10 cellular contexts compared by ENCODE assay signal in the genomic region with DNA sequence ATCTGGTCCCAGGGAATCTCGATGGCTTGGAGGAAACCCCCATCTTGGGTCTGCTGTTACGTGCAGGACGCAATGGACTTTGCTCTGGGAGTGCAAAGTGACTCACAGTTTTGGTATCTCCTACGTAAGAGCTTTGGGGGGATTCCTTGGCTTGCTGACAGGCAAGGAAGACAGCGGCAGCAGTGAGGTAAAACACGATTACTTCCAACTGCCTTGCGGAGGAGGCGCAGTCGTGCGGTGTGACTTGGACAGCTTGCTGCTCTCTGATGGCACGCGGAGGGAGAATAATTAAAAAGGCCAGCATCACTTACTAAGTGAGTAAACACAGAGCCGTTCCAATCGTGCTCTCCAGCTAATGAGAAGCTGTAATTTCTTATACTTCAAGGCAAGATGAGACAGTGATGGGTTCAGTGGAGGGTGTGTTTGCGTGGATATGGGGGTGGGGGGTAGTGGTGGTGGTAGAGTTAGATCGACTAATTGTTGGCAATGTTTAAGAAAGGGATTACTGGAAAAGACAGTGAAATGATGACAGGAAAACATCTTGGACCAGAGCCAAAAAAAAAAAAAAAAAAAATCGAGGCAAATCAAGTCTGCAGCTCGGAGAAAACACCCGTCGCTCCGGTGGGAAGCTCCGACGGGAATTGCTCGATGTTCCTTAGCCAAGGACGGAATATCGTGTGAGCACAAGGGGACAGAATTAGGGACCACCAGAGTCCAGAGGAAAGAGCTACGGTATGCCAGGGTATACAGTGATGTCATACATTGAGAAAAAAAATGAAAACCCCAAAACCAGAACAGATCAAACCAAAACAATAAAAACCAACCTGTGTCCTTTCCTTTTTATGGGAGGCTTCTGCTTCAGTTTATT.
A peak's percentile ranks its signal among the peaks of the same experiment; 100 is the strongest.
DNase-seq lines count a peak whose midpoint lies in the region; ATAC-seq, FAIRE-seq and TF ChIP-seq lines count a peak whose summit lies in the region.
"Had no signal": no experiment of that assay in that cellular context is flagged by ENCODE, and none has a peak within 500 bp of the region (broad histone marks: within the 10 kb centered on the region; RNA-seq: fewer than 3 reads in every experiment).

No MANE protein-coding gene starts in this region.

- H3K36me3 ChIP-seq in breast epithelium, result no peaks in the 10 kb centered on the region
- no peaks in the 10 kb centered on the region for H3K36me3 ChIP-seq in HepG2 (replicated peaks in 1 of 2; ENCODE audit: control insufficient read depth in 1 of 2, insufficient read depth in 2 of 2, low read length in 2 of 2)
- no peaks in the 10 kb centered on the region for H3K36me3 ChIP-seq in spleen

- in situ Hi-C loops in HepG2 (cut with HindIII; ENCODE audit: extremely low pct_ligation_motif_present, low pct_unique_long_range_greater_than_20kb), result no loop called here

- no peaks in the 10 kb centered on the region for H3K4me1 Mint-ChIP-seq in activated CD8-positive, alpha-beta T cell treated with anti-CD3 and anti-CD28 coated beads for 36 hours (ENCODE audit: low read depth)
- H3K4me1 Mint-ChIP-seq: activated naive CD8-positive, alpha-beta T cell treated with anti-CD3 and anti-CD28 coated beads, Interleukin-2, amount 10 ng/mL, durations not matched to agents 7 days and 5 days had no signal

- H3K27me3 ChIP-seq in breast epithelium (peaks cover 0 to 18% of the 10 kb centered on the region in 2 donors), HepG2 (ENCODE audit: control insufficient read depth in 1 of 2, insufficient read depth in 2 of 2, low read length in 2 of 2) (peaks cover 0 to 29% of the 10 kb centered on the region in 2 experiments; a peak in 3 of 5 replicates), spleen (replicated peaks in 1 of 7) (no peaks in the 10 kb centered on the region)

- TF ChIP-seq CTCF in breast epithelium (IDR thresholded peaks at IDR 0.05), result no peak
- TF ChIP-seq CTCF in HepG2 (CRISPR knock-in tag; IDR thresholded peaks at IDR 0.05), result no peak
- no peak for TF ChIP-seq CTCF in spleen (IDR thresholded peaks at IDR 0.05 in 8 of 11, conservative IDR thresholded peaks at IDR 0.05 in 3 of 11)
- TF ChIP-seq CTCF in activated CD8-positive, alpha-beta T cell treated with anti-CD3 and anti-CD28 coated beads for 36 hours (IDR thresholded peaks at IDR 0.05), result no peak

- H2AFZ ChIP-seq in HepG2 (ENCODE audit: low read length), result no peak overlapping the region

- TF ChIP-seq EP300 in HepG2 (IDR thresholded peaks at IDR 0.05; ENCODE audit: low read depth in 2 of 2, low read length in 2 of 2) (no peak; a peak in 1 of 4 replicates), HepG2 (CRISPR knock-in tag; IDR thresholded peaks at IDR 0.05; ENCODE audit: borderline replicate concordance) (no peak)

- no peaks in the 10 kb centered on the region for H3K9me3 ChIP-seq in breast epithelium
- no peaks in the 10 kb centered on the region for H3K9me3 ChIP-seq in HepG2 (ENCODE audit: low read length)
- H3K9me3 ChIP-seq in spleen, result no peaks in the 10 kb centered on the region

- no peaks in the 10 kb centered on the region for H3K79me2 ChIP-seq in HepG2 (ENCODE audit: insufficient read depth, low read length)

- WGBS in HepG2 (ENCODE audit: low lambda C conversion rate), result 13% methylated on average over 27 of the region's 27 CpGs
- WGBS in spleen, 5 donors, result 62 to 77% (median 72%) methylated on average over 27 of the region's 27 CpGs

- intact Hi-C loops in Right ventricle myocardium inferior (cut with DNase I) (no loop called here), cardiac septum (cut with DNase I) (no loop called here), breast epithelium (cut with DNase I; ENCODE audit: low total_unique reads) (no loop called here), HepG2 (cut with micrococcal nuclease; ENCODE audit: unreplicated experiment) (no loop called here), spleen (cut with DNase I; ENCODE audit: low total_unique reads) (no loop called here)
- intact Hi-C loops in activated CD8-positive, alpha-beta T cell treated with anti-CD3 and anti-CD28 coated beads for 36 hours (cut with micrococcal nuclease), result no loop called here

- H3K4me1 ChIP-seq in breast epithelium (no peaks in the 10 kb centered on the region), HepG2 (ENCODE audit: insufficient read depth, low read length) (peaks cover 14% of the 10 kb centered on the region), spleen (peaks cover 4 to 23% (median 9%) of the 10 kb centered on the region in 6 donors)

- POLR2A ChIA-PET in HepG2 (lab: Yijun Ruan, JAX), result interaction anchor here (0.6 kb wide), 1 partner anchor 30 kb away, joined by 3 read pairs; no protein-coding TSS in a partner anchor
- POLR2A ChIA-PET in activated CD8-positive, alpha-beta T cell treated with anti-CD3 and anti-CD28 coated beads for 36 hours (lab: Charles Lee), result interaction anchor here (1.0 kb wide), 1 partner anchor 11 kb away, joined by 3 read pairs; no protein-coding TSS in a partner anchor

- H3K27ac Mint-ChIP-seq in activated CD8-positive, alpha-beta T cell treated with anti-CD3 and anti-CD28 coated beads for 36 hours, result no peak overlapping the region
- H3K27ac Mint-ChIP-seq: activated naive CD8-positive, alpha-beta T cell treated with anti-CD3 and anti-CD28 coated beads, Interleukin-2, amount 10 ng/mL, durations not matched to agents 7 days and 5 days had no signal

- no peaks in the 10 kb centered on the region for H3K36me3 Mint-ChIP-seq in activated CD8-positive, alpha-beta T cell treated with anti-CD3 and anti-CD28 coated beads for 36 hours (ENCODE audit: low read depth)
- H3K36me3 Mint-ChIP-seq: activated naive CD8-positive, alpha-beta T cell treated with anti-CD3 and anti-CD28 coated beads, Interleukin-2, amount 10 ng/mL, durations not matched to agents 7 days and 5 days had no signal

- no peak overlapping the region for H3K4me3 Mint-ChIP-seq in activated CD8-positive, alpha-beta T cell treated with anti-CD3 and anti-CD28 coated beads for 36 hours
- H3K4me3 Mint-ChIP-seq: activated naive CD8-positive, alpha-beta T cell treated with anti-CD3 and anti-CD28 coated beads, Interleukin-2, amount 10 ng/mL, durations not matched to agents 7 days and 5 days had no signal

- H3K27ac ChIP-seq in breast epithelium (no peak overlapping the region), HepG2 (ENCODE audit: extremely low read length, insufficient read depth, low read length) (no peak overlapping the region), spleen (no peak overlapping the region)

- H3K4me2 ChIP-seq in HepG2 (ENCODE audit: low read depth, low read length), result peak overlapping the region; percentile 61

- H3K27me3 Mint-ChIP-seq in activated CD8-positive, alpha-beta T cell treated with anti-CD3 and anti-CD28 coated beads for 36 hours, result no peaks in the 10 kb centered on the region
- H3K27me3 Mint-ChIP-seq: activated naive CD8-positive, alpha-beta T cell treated with anti-CD3 and anti-CD28 coated beads, Interleukin-2, amount 10 ng/mL, durations not matched to agents 7 days and 5 days had no signal

- CTCF ChIA-PET in HepG2 (lab: Yijun Ruan, JAX; ENCODE audit: low intra/inter-chr PET ratio, low total read pairs), result no interaction called here
- CTCF ChIA-PET in activated CD8-positive, alpha-beta T cell treated with anti-CD3 and anti-CD28 coated beads for 36 hours (lab: Charles Lee), result no interaction called here

- no peaks in the 10 kb centered on the region for H3K9me3 Mint-ChIP-seq in activated CD8-positive, alpha-beta T cell treated with anti-CD3 and anti-CD28 coated beads for 36 hours
- H3K9me3 Mint-ChIP-seq: activated naive CD8-positive, alpha-beta T cell treated with anti-CD3 and anti-CD28 coated beads, Interleukin-2, amount 10 ng/mL, durations not matched to agents 7 days and 5 days had no signal

- no peak for TF ChIP-seq POLR2A in breast epithelium (IDR thresholded peaks at IDR 0.05)
- no peak for TF ChIP-seq POLR2A in HepG2 (IDR thresholded peaks at IDR 0.05; ENCODE audit: insufficient read depth in 1 of 2, low read depth in 2 of 2, low read length in 2 of 2)
- TF ChIP-seq POLR2A in spleen (IDR thresholded peaks at IDR 0.05), result no peak

- ATAC-seq in Right ventricle myocardium inferior, result peak; percentile 51
- peak; percentile 62 for ATAC-seq in HepG2
- no peak for ATAC-seq in activated CD8-positive, alpha-beta T cell treated with anti-CD3 and anti-CD28 coated beads for 36 hours

- H3K4me3 ChIP-seq in breast epithelium (peak overlapping the region in 2 of 3 donors; percentile 26 to 42), HepG2 (replicated peaks in 1 of 3; ENCODE audit: insufficient read depth in 1 of 3, low read depth in 2 of 3, low read length in 3 of 3) (peak overlapping the region; percentile 5 to 57 (median 21); a peak in 5 of 6 replicates), spleen (peak overlapping the region in 1 of 8 donors; percentile 21)

- H3K9ac ChIP-seq in HepG2 (ENCODE audit: insufficient read depth, low read depth, low read length), result 0 out of 2 replicates have a peak overlapping the region, but pooled peaks have one; percentile 4

- TF ChIP-seq RAD21 in HepG2 (CRISPR knock-in tag; IDR thresholded peaks at IDR 0.05), result no peak

- peak; percentile 64 for FAIRE-seq in HepG2 (lab: Jason Lieb, UNC)

- no peaks in the 10 kb centered on the region for H4K20me1 ChIP-seq in HepG2 (ENCODE audit: insufficient read depth, low read length)

- DNase-seq in Right ventricle myocardium inferior (ENCODE audit: missing footprints) (no peak), cardiac septum (ENCODE audit: low spot score) (no peak), breast epithelium (ENCODE audit: low spot score in 2 of 2) (no peak), HepG2 (ENCODE audit: low spot score) (peak; percentile 74), spleen (no peak), Kasumi-1 (lab: John Stamatoyannopoulos, UW) (no peak), mesenteric fat pad (ENCODE audit: low spot score) (no peak)
- DNase-seq in activated CD8-positive, alpha-beta T cell treated with anti-CD3 and anti-CD28 coated beads for 36 hours, result no peak
- DNase-seq: activated naive CD8-positive, alpha-beta T cell treated with anti-CD3 and anti-CD28 coated beads, Interleukin-2, amount 10 ng/mL, durations not matched to agents 7 days and 5 days; stimulated activated CD4-positive, alpha-beta T cell treated with anti-CD3 and anti-CD28 coated beads, Interleukin-12 subunit alpha, Interleukin-12 subunit beta, amount 100 ng/mL, for 4 hours had no signal

- BruUV-seq in HepG2 (replicated peaks; lab: Mats Ljungman, UMichigan), result no TSS peak

TF ChIP-seq in HepG2, 621 proteins besides CTCF, POLR2A, EP300 and RAD21 (continues in another document):
- TF ChIP-seq ZNF749 (CRISPR knock-in tag; IDR thresholded peaks at IDR 0.05; ENCODE audit: borderline replicate concordance) (no peak), MAFF (IDR thresholded peaks at IDR 0.05; ENCODE audit: low read depth, low read length) (0 out of 2 replicates have a peak, but pooled peaks have one; percentile 5), HIVEP1 (CRISPR knock-in tag; IDR thresholded peaks at IDR 0.05) (peak; percentile 89), TEAD3 (CRISPR knock-in tag; optimal IDR thresholded peaks at IDR 0.05; ENCODE audit: borderline replicate concordance) (peak; percentile 87), DPF2 (CRISPR knock-in tag; IDR thresholded peaks at IDR 0.05; ENCODE audit: borderline replicate concordance, low read depth) (peak; percentile 28; the same call in 1 of the 2 replicates), TRIM24 (CRISPR knock-in tag; IDR thresholded peaks at IDR 0.05) (no peak), MED1 (CRISPR knock-in tag; IDR thresholded peaks at IDR 0.05) (0 out of 2 replicates have a peak, but pooled peaks have one; percentile 20), HOXA3 (CRISPR knock-in tag; IDR thresholded peaks at IDR 0.05) (peak; percentile 45; the same call in 1 of the 2 replicates)
